ENCODE assay signal across 11 cellular contexts in the genomic region with DNA sequence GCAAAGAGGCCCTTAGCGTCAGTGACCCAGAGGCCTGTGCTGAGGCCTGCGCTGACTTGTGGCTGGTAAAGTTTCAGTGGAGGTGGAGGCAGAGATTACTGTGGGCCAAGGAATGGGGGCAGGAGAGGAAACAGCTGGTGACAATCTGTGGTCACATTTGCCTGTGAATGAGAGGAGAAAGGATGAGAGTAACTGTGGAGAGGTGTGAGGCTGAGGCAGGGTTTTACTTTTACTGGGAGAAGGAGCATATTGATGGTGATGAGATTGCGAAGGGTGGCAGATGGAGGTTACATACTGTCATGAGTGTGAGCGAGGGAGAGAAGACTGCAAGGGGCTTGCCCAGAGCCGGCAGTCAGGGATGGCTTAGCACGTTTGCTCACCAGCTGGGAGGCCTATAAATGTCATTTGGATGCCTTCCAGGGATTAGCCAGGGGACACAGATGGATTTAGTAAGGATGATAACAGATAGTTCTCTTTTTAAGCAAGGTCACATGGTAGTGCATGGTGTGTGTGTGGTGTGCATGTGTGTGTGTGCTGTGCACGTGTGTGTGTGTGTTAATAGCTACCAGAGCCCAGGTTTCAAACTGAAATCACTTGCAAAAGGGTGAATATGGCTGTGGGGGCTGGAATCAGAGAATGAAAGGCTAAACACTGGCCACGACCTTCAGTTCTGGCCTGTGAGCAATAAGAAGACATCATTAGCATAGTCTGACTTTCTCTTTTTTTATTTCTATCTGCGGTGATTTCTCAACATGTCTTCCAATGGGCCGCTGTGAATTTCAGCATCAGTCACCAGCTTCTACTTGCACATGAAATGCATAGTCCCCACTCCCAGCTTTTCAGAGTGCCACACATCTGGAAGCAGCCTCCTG.
A peak's percentile ranks its signal among the peaks of the same experiment; 100 is the strongest.
DNase-seq lines count a peak whose midpoint lies in the region; ATAC-seq, FAIRE-seq and TF ChIP-seq lines count a peak whose summit lies in the region.
"Had no signal": no experiment of that assay in that cellular context is flagged by ENCODE, and none has a peak within 500 bp of the region (broad histone marks: within the 10 kb centered on the region; RNA-seq: fewer than 3 reads in every experiment).

No MANE protein-coding gene starts in this region.

- H4K8ac ChIP-seq in mesendoderm (ENCODE audit: low read depth, low read length) = no peak overlapping the region

- no peak overlapping the region for H3K18ac ChIP-seq in mesendoderm (ENCODE audit: low read length)

- BruUV-seq in GM12878 (replicated peaks; lab: Mats Ljungman, UMichigan) (no TSS peak), PC-3 (replicated peaks; lab: Mats Ljungman, UMichigan) (no TSS peak)

- H2BK15ac ChIP-seq in mesendoderm (replicated peaks; ENCODE audit: low read depth) = no peak overlapping the region

- H3F3A ChIP-seq in PC-3 (ENCODE audit: low read length, unreplicated experiment) = no peaks in the 10 kb centered on the region

- no peak overlapping the region for H3K9ac ChIP-seq in GM12878 (ENCODE audit: control insufficient read depth, insufficient read depth, low read length)
- H3K9ac ChIP-seq in mesendoderm (ENCODE audit: low read length) = no peak overlapping the region
- H3K9ac ChIP-seq in PC-3 (ENCODE audit: low read length) = no peak overlapping the region

- TF ChIP-seq POLR2A in GM12878 (IDR thresholded peaks at IDR 0.05; ENCODE audit: low read depth, low read length) = no peak

- TF ChIP-seq EP300 in GM12878 (IDR thresholded peaks at IDR 0.05; ENCODE audit: borderline replicate concordance in 1 of 2, control insufficient read depth in 1 of 2, low read depth in 2 of 2, low read length in 2 of 2) = no peak

- ATAC-seq in HG02885 (IDR thresholded peaks at IDR 0.05; ENCODE audit: poor library complexity, unreplicated experiment) (peak; percentile 56), GM12878 (no peak), GM18909 (IDR thresholded peaks at IDR 0.05; ENCODE audit: poor library complexity, unreplicated experiment) (no peak), PC-3 (no peak)
- ATAC-seq: WTC11 had no signal

- RAD21 ChIA-PET in GM12878 (lab: Charles Lee; ENCODE audit: unreplicated experiment) = interaction anchor here (1.1 kb wide), 1 partner anchor 10 kb away, joined by 3 read pairs; no protein-coding TSS in a partner anchor

- no peak overlapping the region for H3K23ac ChIP-seq in mesendoderm (ENCODE audit: low read length)

- H2AFZ ChIP-seq in GM12878 (ENCODE audit: control insufficient read depth, low read depth, low read length) (no peak overlapping the region), PC-3 (ENCODE audit: low read length) (no peak overlapping the region)

- no peaks in the 10 kb centered on the region for H3K27me3 ChIP-seq in GM12878 (replicated peaks in 1 of 2; ENCODE audit: control insufficient read depth in 2 of 2, insufficient read depth in 2 of 2, low read length in 1 of 2)
- H3K27me3 ChIP-seq in mesendoderm (ENCODE audit: insufficient read depth, low read length, poor library complexity) = no peaks in the 10 kb centered on the region
- H3K27me3 ChIP-seq in PC-3 (ENCODE audit: low read length) = no peaks in the 10 kb centered on the region

- H2BK120ac ChIP-seq in mesendoderm (ENCODE audit: low read depth, low read length) = no peak overlapping the region

- no peak overlapping the region for H2AK5ac ChIP-seq in mesendoderm (ENCODE audit: low read length)

- H3K4me3 ChIP-seq in GM12878 (no peak overlapping the region), mesendoderm (ENCODE audit: low read length) (no peak overlapping the region), PC-3 (ENCODE audit: low read length) (no peak overlapping the region)
- H3K4me3 ChIP-seq: thoracic aorta had no signal

- H3K79me2 ChIP-seq in GM12878 (ENCODE audit: control insufficient read depth, insufficient read depth, low read length) = no peaks in the 10 kb centered on the region
- H3K79me2 ChIP-seq in mesendoderm (ENCODE audit: control insufficient read depth, insufficient read depth, low read length) = no peaks in the 10 kb centered on the region
- no peaks in the 10 kb centered on the region for H3K79me2 ChIP-seq in PC-3 (ENCODE audit: low read length)

- DNase-seq in EL (peak; percentile 56), GM12878 (ENCODE audit: low read depth, low spot score) (no peak), mesendoderm (peak; percentile 20), NCI-H1436 (lab: John Stamatoyannopoulos, UW) (no peak), PC-3 (no peak), KBM-7 (no peak)
- DNase-seq: stimulated activated CD4-positive, alpha-beta T cell treated with anti-CD3 and anti-CD28 coated beads, Interleukin-2, amount 100 ng/mL, for 24 hours had no signal

- no peaks in the 10 kb centered on the region for H3K36me3 ChIP-seq in GM12878 (ENCODE audit: control insufficient read depth in 2 of 2, insufficient read depth in 2 of 2, low read length in 1 of 2)
- no peaks in the 10 kb centered on the region for H3K36me3 ChIP-seq in mesendoderm (ENCODE audit: control insufficient read depth, insufficient read depth, low read length)
- H3K36me3 ChIP-seq in PC-3 (ENCODE audit: low read depth, low read length) = no peaks in the 10 kb centered on the region
- H3K36me3 ChIP-seq: thoracic aorta had no signal

- SMC1A ChIA-PET in GM12878 (lab: Charles Lee; ENCODE audit: uncharacterized antibody, unreplicated experiment) = interaction anchor here (0.6 to 1.4 kb wide), 5 partner anchors 12 to 67 kb away, joined by 3 to 4 read pairs (median 3); no protein-coding TSS in a partner anchor

- H3K79me1 ChIP-seq in mesendoderm (ENCODE audit: low read length) = no peaks in the 10 kb centered on the region

- H3K4me2 ChIP-seq in GM12878 (ENCODE audit: control insufficient read depth, insufficient read depth) (peak overlapping the region; percentile 4; the same call in 1 of the 2 replicates), mesendoderm (ENCODE audit: low read length) (no peak overlapping the region), PC-3 (ENCODE audit: low read length) (no peak overlapping the region)

- H2BK5ac ChIP-seq in mesendoderm (ENCODE audit: low read length) = no peak overlapping the region

- H4K5ac ChIP-seq in mesendoderm (ENCODE audit: low read length) = no peak overlapping the region

- CTCF ChIA-PET in GM12878 (lab: Yijun Ruan, JAX) = interaction anchor here (1.0 to 1.4 kb wide), 3 partner anchors 13 to 71 kb away, joined by 3 read pairs; no protein-coding TSS in a partner anchor
- CTCF ChIA-PET in PC-3 (lab: Charles Lee) = no interaction called here

- intact Hi-C loops in GM12878 (cut with micrococcal nuclease; ENCODE audit: unreplicated experiment) = no loop called here
- intact Hi-C loops in PC-3 (cut with micrococcal nuclease) = loop anchor here (10.0 kb wide), 1 partner anchor 55 kb away; no protein-coding TSS in a partner anchor

- H3K27ac ChIP-seq in GM12878 (ENCODE audit: control insufficient read depth, insufficient read depth) (no peak overlapping the region), mesendoderm (ENCODE audit: low read depth, low read length) (no peak overlapping the region), PC-3 (ENCODE audit: low read length) (no peak overlapping the region)
- H3K27ac ChIP-seq: thoracic aorta had no signal

- TF ChIP-seq CTCF in GM12878 (IDR thresholded peaks at IDR 0.05 in 2 of 3, conservative IDR thresholded peaks at IDR 0.05 in 1 of 3; ENCODE audit: control insufficient read depth in 2 of 3, extremely low read depth in 1 of 3, insufficient read depth in 1 of 3, low read depth in 3 of 3, low read length in 3 of 3) = no peak
- no peak for TF ChIP-seq CTCF in PC-3 (conservative IDR thresholded peaks at IDR 0.05; ENCODE audit: low read depth, low read length)

- no peak for TF ChIP-seq RAD21 in GM12878 (IDR thresholded peaks at IDR 0.05; ENCODE audit: insufficient read depth, low read depth, low read length)

- FAIRE-seq in GM12878 (lab: Jason Lieb, UNC) = peak; percentile 59

- POLR2A ChIA-PET in GM12878 (lab: Charles Lee) (no interaction called here), PC-3 (lab: Charles Lee; ENCODE audit: unreplicated experiment) (no interaction called here)

- H3K4ac ChIP-seq in mesendoderm (ENCODE audit: low read depth, low read length) = no peak overlapping the region

- 37% methylated on average over 10 of the region's 10 CpGs for WGBS in GM12878 (ENCODE audit: insufficient coverage, insufficient replicate concordance, low lambda C conversion rate, missing lambda C conversion rate)
- no CpG with 5 or more reads among the region's 10 CpGs for WGBS in mesendoderm (ENCODE audit: extremely low coverage, insufficient coverage, low lambda C conversion rate)

- no peaks in the 10 kb centered on the region for H3K9me3 ChIP-seq in GM12878 (replicated peaks; ENCODE audit: control insufficient read depth, insufficient read depth, low read length)
- no peaks in the 10 kb centered on the region for H3K9me3 ChIP-seq in PC-3 (ENCODE audit: low read length)
- H3K9me3 ChIP-seq: thoracic aorta had no signal

- no peak overlapping the region for H3K56ac ChIP-seq in mesendoderm (ENCODE audit: low read length)

- no peaks in the 10 kb centered on the region for H3K9me2 ChIP-seq in PC-3 (replicated peaks; ENCODE audit: low read length)

- H4K20me1 ChIP-seq in GM12878 (ENCODE audit: control insufficient read depth, insufficient read depth) (no peaks in the 10 kb centered on the region), PC-3 (ENCODE audit: low read length) (no peaks in the 10 kb centered on the region)

- in situ Hi-C loops in GM12878 (cut with MboI) (no loop called here), KBM-7 (cut with MboI; ENCODE audit: low pct_unique_long_range_greater_than_20kb, low sequenced_read_pairs) (no loop called here)

- H3K4me1 ChIP-seq in GM12878 (ENCODE audit: control insufficient read depth, insufficient read depth, low read length) (peaks cover 18% of the 10 kb centered on the region), mesendoderm (ENCODE audit: control insufficient read depth, low read depth, low read length) (no peaks in the 10 kb centered on the region), PC-3 (ENCODE audit: insufficient read depth, low read length) (no peaks in the 10 kb centered on the region)

TF ChIP-seq in GM12878, 131 proteins besides CTCF, POLR2A, EP300 and RAD21 (continues in another document):
- TF ChIP-seq TAF1 (IDR thresholded peaks at IDR 0.05; ENCODE audit: borderline replicate concordance, low read depth, low read length) (no peak), EZH2 (IDR thresholded peaks at IDR 0.05; ENCODE audit: borderline replicate concordance, control insufficient read depth, low read depth, low read length) (no peak), ZZZ3 (IDR thresholded peaks at IDR 0.05; ENCODE audit: control insufficient read depth, insufficient read length, low read depth) (no peak)

Comparison
In these comparisons a context has a peak if more than half of its experiments do, and no peak if none do; other contexts are left out.
1. DNase-seq: peak in EL (single experiment) and mesendoderm (single experiment); none in GM12878 (single experiment), NCI-H1436 (single experiment), PC-3 (single experiment) and KBM-7 (single experiment).